Comparison of ENCODE assay signal across 20 cellular contexts in the genomic region with DNA sequence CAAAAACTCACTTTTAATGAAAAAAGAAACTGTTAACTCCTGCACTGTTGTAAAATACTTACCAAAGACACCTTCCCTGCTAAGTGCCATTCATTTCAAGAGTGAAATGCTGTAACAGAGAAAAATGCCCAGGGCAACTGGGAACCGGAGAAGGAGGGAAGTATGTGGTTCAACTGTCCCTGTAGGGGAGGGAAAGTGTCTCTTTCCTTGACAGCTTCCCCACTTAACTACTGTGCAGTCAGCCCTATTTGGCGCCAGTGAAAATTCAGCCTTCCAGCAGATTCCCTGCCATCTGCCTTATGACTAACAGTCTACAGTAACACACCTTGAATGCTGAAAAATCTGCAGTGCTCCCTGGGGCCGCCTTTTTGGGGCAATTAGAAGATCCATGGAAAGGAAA.
"Had no signal": no experiment of that assay in that cellular context is flagged by ENCODE, and none has a peak within 500 bp of the region (broad histone marks: within the 10 kb centered on the region; RNA-seq: fewer than 3 reads in every experiment).

No MANE protein-coding gene starts in this region.

- H3K27ac ChIP-seq: esophagus squamous epithelium, prostate gland, sigmoid colon, suprapubic skin had no signal

- H3K36me3 ChIP-seq: esophagus squamous epithelium, prostate gland, sigmoid colon, suprapubic skin, upper lobe of left lung had no signal

- H3K27me3 ChIP-seq: esophagus squamous epithelium, sigmoid colon, suprapubic skin, upper lobe of left lung had no signal

- H3K4me1 ChIP-seq: esophagus squamous epithelium, prostate gland, suprapubic skin, upper lobe of left lung had no signal

- DNase-seq: activated CD8-positive, alpha-beta memory T cell treated with anti-CD3 and anti-CD28 coated beads, Interleukin-2, amount 50 U/mL, for 4 hours; activated CD8-positive, alpha-beta T cell treated with anti-CD3 and anti-CD28 coated beads for 36 hours; activated naive CD8-positive, alpha-beta T cell treated with anti-CD3 and anti-CD28 coated beads, Interleukin-2, amount 10 ng/mL, durations not matched to agents 7 days and 5 days; activated T-cell treated with anti-CD3 and anti-CD28 coated beads, Interleukin-2, amount 50 U/mL, for 72 hours; anterior cingulate cortex; esophagus squamous epithelium; foreskin fibroblast; glutamatergic neuron; immature natural killer cell; left cardiac atrium; naive thymus-derived CD4-positive, alpha-beta T cell; occipital lobe; sigmoid colon; stimulated activated CD4-positive, alpha-beta T cell treated with anti-CD3 and anti-CD28 coated beads, Interleukin-12 subunit alpha, Interleukin-12 subunit beta, amount 100 ng/mL, for 4 hours; stimulated activated naive CD8-positive, alpha-beta T cell treated with anti-CD3 and anti-CD28 coated beads, Interleukin-15, Interleukin-2, amounts not matched to agents 100 U/mL and 50 U/mL, for 24 hours; upper lobe of left lung had no signal

- ATAC-seq: activated CD8-positive, alpha-beta T cell treated with anti-CD3 and anti-CD28 coated beads for 36 hours; activated T-cell treated with anti-CD3 and anti-CD28 coated beads, Interleukin-2, amount 50 U/mL, for 72 hours; naive thymus-derived CD4-positive, alpha-beta T cell; stimulated activated naive CD8-positive, alpha-beta T cell treated with anti-CD3 and anti-CD28 coated beads, Interleukin-15, Interleukin-2, amounts not matched to agents 100 U/mL and 50 U/mL, for 24 hours had no signal

- FAIRE-seq: endometrium had no signal

- H3K4me3 ChIP-seq: esophagus squamous epithelium, lung, prostate gland, sigmoid colon, suprapubic skin, upper lobe of left lung had no signal

- H3K9me3 ChIP-seq: esophagus squamous epithelium, prostate gland, sigmoid colon, suprapubic skin had no signal
